Comparison of ENCODE assay signal across 28 cellular contexts in genomic region chr10:84599254-84599653, GRCh38.
"Had no signal": no experiment of that assay in that cellular context is flagged by ENCODE, and none has a peak within 500 bp of the region (broad histone marks: within the 10 kb centered on the region; RNA-seq: fewer than 3 reads in every experiment).

No MANE protein-coding gene starts in this region.

- H3K4me1 ChIP-seq: esophagus muscularis mucosa, gastrocnemius medialis, parathyroid adenoma, spleen, upper lobe of right lung had no signal

- DNase-seq: activated CD4-positive, alpha-beta T cell treated with anti-CD3 and anti-CD28 coated beads for 1 hour; activated CD4-positive, alpha-beta T cell treated with anti-CD3 and anti-CD28 coated beads, Interleukin-2, amount 50 U/mL, for 1 hour; activated CD8-positive, alpha-beta T cell treated with anti-CD3 and anti-CD28 coated beads, Interleukin-2, amount 10 ng/mL, durations not matched to agents 7 days and 5 days; activated gamma-delta T cell treated with Interleukin-2 at 50 U/mL for 16 hours; activated T-cell treated with anti-CD3 and anti-CD28 coated beads, Interleukin-2, amount 50 U/mL, for 1 hour; aorta; caudate nucleus; dermis blood vessel endothelial cell; effector CD8-positive, alpha-beta T cell; gastrocnemius medialis; hippocampal formation; islet precursor cell; left cardiac atrium; spleen; stimulated activated CD4-positive, alpha-beta T cell treated with anti-CD3 and anti-CD28 coated beads, Interleukin-4, amount 100 ng/mL, for 24 hours; stimulated activated naive CD4-positive, alpha-beta T cell treated with Interleukin-2 at 50 U/mL for 16 hours; T-cell; upper lobe of right lung had no signal

- H3K27ac Mint-ChIP-seq: activated CD8-positive, alpha-beta T cell treated with anti-CD3 and anti-CD28 coated beads, Interleukin-2, amount 10 ng/mL, durations not matched to agents 7 days and 5 days; activated naive CD4-positive, alpha-beta T cell treated with anti-CD3 and anti-CD28 coated beads, Interleukin-2, amount 50 U/mL, for 24 hours; brain; memory B cell; nephron; T-cell; T-helper 2 cell treated with Interferon-gamma antibody and Interleukin-4, amounts not matched to agents 5 μg/mL and 100 μg/mL, for 36 hours had no signal

- H3K36me3 ChIP-seq: esophagus muscularis mucosa, gastrocnemius medialis, spleen, thoracic aorta, upper lobe of right lung had no signal

- H3K9ac ChIP-seq: parathyroid adenoma had no signal

- H3K9me3 Mint-ChIP-seq: T-helper 2 cell treated with Interferon-gamma antibody and Interleukin-4, amounts not matched to agents 5 μg/mL and 100 μg/mL, for 36 hours had no signal

- H3K36me3 Mint-ChIP-seq: activated naive CD4-positive, alpha-beta T cell treated with anti-CD3 and anti-CD28 coated beads, Interleukin-2, amount 50 U/mL, for 24 hours; brain; memory B cell; T-cell had no signal

- H3K27me3 ChIP-seq: gastrocnemius medialis, upper lobe of right lung had no signal

- H2AFZ ChIP-seq: parathyroid adenoma had no signal

- H3K79me2 ChIP-seq: parathyroid adenoma had no signal

- H3K27ac ChIP-seq: esophagus muscularis mucosa, gastrocnemius medialis, parathyroid adenoma, spleen, thoracic aorta, upper lobe of right lung, VCaP had no signal

- H3K9me3 ChIP-seq: esophagus muscularis mucosa, gastrocnemius medialis, thoracic aorta, upper lobe of right lung had no signal

- ATAC-seq: activated CD8-positive, alpha-beta T cell treated with anti-CD3 and anti-CD28 coated beads, Interleukin-2, amount 10 ng/mL, durations not matched to agents 7 days and 5 days; gastrocnemius medialis; left cardiac atrium; T-cell; upper lobe of right lung had no signal

- H3K4me3 ChIP-seq: esophagus muscularis mucosa, gastrocnemius medialis, spleen, thoracic aorta, upper lobe of right lung had no signal

- H3K4me3 Mint-ChIP-seq: activated CD8-positive, alpha-beta T cell treated with anti-CD3 and anti-CD28 coated beads, Interleukin-2, amount 10 ng/mL, durations not matched to agents 7 days and 5 days; activated naive CD4-positive, alpha-beta T cell treated with anti-CD3 and anti-CD28 coated beads, Interleukin-2, amount 50 U/mL, for 24 hours; brain; memory B cell; nephron; T-cell; T-helper 2 cell treated with Interferon-gamma antibody and Interleukin-4, amounts not matched to agents 5 μg/mL and 100 μg/mL, for 36 hours had no signal

- FAIRE-seq: endothelial cell of umbilical vein had no signal

- H3K4me1 Mint-ChIP-seq: activated naive CD4-positive, alpha-beta T cell treated with anti-CD3 and anti-CD28 coated beads, Interleukin-2, amount 50 U/mL, for 24 hours; brain; memory B cell; nephron; T-cell had no signal
